In the genomic region with DNA sequence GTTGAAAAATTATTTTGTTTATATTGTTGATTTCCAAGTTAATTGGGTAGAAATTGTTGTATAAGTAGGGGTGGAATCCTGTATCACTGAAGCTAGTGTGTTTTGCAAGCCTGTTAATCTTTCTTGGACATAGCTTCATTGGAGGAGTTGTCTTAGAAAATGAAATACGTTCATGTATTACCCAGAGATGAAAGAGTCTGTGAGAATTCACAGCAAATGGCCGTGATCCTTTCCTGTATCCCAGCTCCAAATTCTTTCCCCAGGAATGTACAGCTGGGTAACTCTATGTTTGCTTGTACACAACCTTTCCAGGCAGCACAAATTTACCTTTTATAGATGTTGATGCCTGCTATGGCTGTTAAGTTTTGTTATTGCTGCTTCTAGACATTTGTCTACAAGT, we compare ENCODE assay signal across 27 cellular contexts. TPM values are rescaled to one million over a fixed set of nuclear protein-coding genes. Genes with fewer than 3 reads are reported as not detected.
"Had no signal": no experiment of that assay in that cellular context is flagged by ENCODE, and none has a peak within 500 bp of the region (broad histone marks: within the 10 kb centered on the region; RNA-seq: fewer than 3 reads in every experiment).

No MANE protein-coding gene starts in this region.

- H3K4me2 ChIP-seq: smooth muscle cell had no signal

- H3K9me3 ChIP-seq: body of pancreas, left lung, sigmoid colon had no signal

- H3K4me1 ChIP-seq: foreskin keratinocyte, left lung, sigmoid colon had no signal

- H3K36me3 Mint-ChIP-seq: activated naive CD4-positive, alpha-beta T cell treated with anti-CD3 and anti-CD28 coated beads, Interleukin-2, amount 10 ng/mL, durations not matched to agents 7 days and 5 days; natural killer cell treated with Interleukin-12 subunit alpha and Interleukin-12 subunit beta and Interleukin-15 and Interleukin-18, amount 100 ng/mL, for 72 hours; stimulated activated naive B cell treated with anti-CD40 and anti-IgM and Interleukin-4, amounts not matched to agents 10 μg/mL and 1 μg/mL and 100 μg/mL, for 72 hours had no signal

- H3K27ac ChIP-seq: body of pancreas, cardiac muscle cell, foreskin keratinocyte, left lung, sigmoid colon, VCaP had no signal

- H3K36me3 ChIP-seq: cardiac muscle cell, left lung, sigmoid colon had no signal

- ATAC-seq: activated CD4-positive, CD25-positive, alpha-beta regulatory T cell treated with anti-CD3 and anti-CD28 coated beads, Interleukin-2, amount 50 U/mL, for 24 hours; body of pancreas; foreskin keratinocyte; left lung; natural killer cell treated with Interleukin-12 subunit alpha and Interleukin-12 subunit beta and Interleukin-15 and Interleukin-18, amount 100 ng/mL, for 72 hours; stimulated activated naive B cell treated with anti-CD40 and anti-IgM and Interleukin-4, amounts not matched to agents 10 μg/mL and 1 μg/mL and 100 μg/mL, for 72 hours had no signal

- FAIRE-seq: endometrium had no signal

- H3K27ac Mint-ChIP-seq: activated CD4-positive, alpha-beta memory T cell treated with anti-CD3 and anti-CD28 coated beads, Interleukin-2, amount 10 ng/mL, durations not matched to agents 7 days and 5 days; activated CD4-positive, alpha-beta T cell treated with anti-CD3 and anti-CD28 coated beads, Interleukin-2, amount 10 ng/mL, durations not matched to agents 24 days and 14 days; activated naive CD4-positive, alpha-beta T cell treated with anti-CD3 and anti-CD28 coated beads, Interleukin-2, amount 10 ng/mL, durations not matched to agents 7 days and 5 days; dendritic cell treated with granulocyte-macrophage colony-stimulating factor and Interleukin-4, amounts not matched to agents 40 ng/mL and 50 ng/mL, for 4 days; natural killer cell treated with Interleukin-12 subunit alpha and Interleukin-12 subunit beta and Interleukin-15 and Interleukin-18, amount 100 ng/mL, for 72 hours; stimulated activated naive B cell treated with anti-CD40 and anti-IgM and Interleukin-4, amounts not matched to agents 10 μg/mL and 1 μg/mL and 100 μg/mL, for 72 hours had no signal

- H3K27me3 ChIP-seq: body of pancreas, cardiac muscle cell, foreskin keratinocyte, left lung, sigmoid colon had no signal

- H3K4me1 Mint-ChIP-seq: activated CD4-positive, alpha-beta memory T cell treated with anti-CD3 and anti-CD28 coated beads, Interleukin-2, amount 10 ng/mL, durations not matched to agents 7 days and 5 days; activated CD4-positive, alpha-beta T cell treated with anti-CD3 and anti-CD28 coated beads, Interleukin-2, amount 10 ng/mL, durations not matched to agents 24 days and 14 days; activated naive CD4-positive, alpha-beta T cell treated with anti-CD3 and anti-CD28 coated beads, Interleukin-2, amount 10 ng/mL, durations not matched to agents 7 days and 5 days had no signal

- DNase-seq: activated CD4-positive, alpha-beta memory T cell treated with anti-CD3 and anti-CD28 coated beads, Interleukin-2, amount 10 ng/mL, durations not matched to agents 7 days and 5 days; activated CD4-positive, alpha-beta T cell treated with anti-CD3 and anti-CD28 coated beads, Interleukin-2, amount 10 ng/mL, durations not matched to agents 24 days and 14 days; activated effector memory CD4-positive, alpha-beta T cell treated with anti-CD3 and anti-CD28 coated beads, Interleukin-2, amount 50 U/mL, for 16 hours; activated naive CD4-positive, alpha-beta T cell treated with anti-CD3 and anti-CD28 coated beads, Interleukin-2, amount 10 ng/mL, durations not matched to agents 7 days and 5 days; anterior cingulate cortex; body of pancreas; effector CD4-positive, alpha-beta T cell; foreskin keratinocyte; left lung; midbrain; posterior cingulate gyrus; retina; sigmoid colon; stimulated activated CD4-positive, alpha-beta T cell treated with anti-CD3 and anti-CD28 coated beads, Interleukin-2, amount 100 ng/mL, for 48 hours; stimulated activated CD8-positive, alpha-beta memory T cell treated with anti-CD3 and anti-CD28 coated beads, Interleukin-4, amount 100 ng/mL, for 48 hours; stimulated activated naive B cell treated with anti-CD40 and anti-IgM and Interleukin-4, amounts not matched to agents 10 μg/mL and 1 μg/mL and 100 μg/mL, for 72 hours; trophoblast cell had no signal

- H3K9me3 Mint-ChIP-seq: activated CD4-positive, alpha-beta memory T cell treated with anti-CD3 and anti-CD28 coated beads, Interleukin-2, amount 10 ng/mL, durations not matched to agents 7 days and 5 days; activated CD4-positive, alpha-beta T cell treated with anti-CD3 and anti-CD28 coated beads, Interleukin-2, amount 10 ng/mL, durations not matched to agents 24 days and 14 days; activated naive CD4-positive, alpha-beta T cell treated with anti-CD3 and anti-CD28 coated beads, Interleukin-2, amount 10 ng/mL, durations not matched to agents 7 days and 5 days; dendritic cell treated with granulocyte-macrophage colony-stimulating factor and Interleukin-4, amounts not matched to agents 40 ng/mL and 50 ng/mL, for 4 days; natural killer cell treated with Interleukin-12 subunit alpha and Interleukin-12 subunit beta and Interleukin-15 and Interleukin-18, amount 100 ng/mL, for 72 hours; stimulated activated naive B cell treated with anti-CD40 and anti-IgM and Interleukin-4, amounts not matched to agents 10 μg/mL and 1 μg/mL and 100 μg/mL, for 72 hours had no signal

- H3K4me3 ChIP-seq: body of pancreas, cardiac muscle cell, left lung, sigmoid colon, smooth muscle cell had no signal

- H3K4me3 Mint-ChIP-seq: activated CD4-positive, alpha-beta memory T cell treated with anti-CD3 and anti-CD28 coated beads, Interleukin-2, amount 10 ng/mL, durations not matched to agents 7 days and 5 days; activated CD4-positive, alpha-beta T cell treated with anti-CD3 and anti-CD28 coated beads, Interleukin-2, amount 10 ng/mL, durations not matched to agents 24 days and 14 days; activated naive CD4-positive, alpha-beta T cell treated with anti-CD3 and anti-CD28 coated beads, Interleukin-2, amount 10 ng/mL, durations not matched to agents 7 days and 5 days; dendritic cell treated with granulocyte-macrophage colony-stimulating factor and Interleukin-4, amounts not matched to agents 40 ng/mL and 50 ng/mL, for 4 days; natural killer cell treated with Interleukin-12 subunit alpha and Interleukin-12 subunit beta and Interleukin-15 and Interleukin-18, amount 100 ng/mL, for 72 hours; stimulated activated naive B cell treated with anti-CD40 and anti-IgM and Interleukin-4, amounts not matched to agents 10 μg/mL and 1 μg/mL and 100 μg/mL, for 72 hours had no signal

RNA-seq across cellular contexts. Expression of a gene that starts 18.7 kb away (rescaled TPM):
- total RNA-seq: activated CD4-positive, alpha-beta memory T cell treated with anti-CD3 and anti-CD28 coated beads, Interleukin-2, amount 10 ng/mL, durations not matched to agents 7 days and 5 days; activated CD4-positive, alpha-beta T cell treated with anti-CD3 and anti-CD28 coated beads, Interleukin-2, amount 10 ng/mL, durations not matched to agents 24 days and 14 days; foreskin keratinocyte; lung microvascular endothelial cell; sigmoid colon; T-helper 2 cell treated with Interferon-gamma antibody and Interleukin-4, amounts not matched to agents 100 ng/mL and 5 ng/mL, for 36 hours; temporal lobe had no signal
